ENCODE assay signal across 10 cellular contexts in genomic region chr3:194328080-194328571, GRCh38. TPM values are rescaled to one million over a fixed set of nuclear protein-coding genes. Genes with fewer than 3 reads are reported as not detected.
DNase-seq lines count a peak whose midpoint lies in the region; ATAC-seq and TF ChIP-seq lines count a peak whose summit lies in the region.
"Had no signal": no experiment of that assay in that cellular context is flagged by ENCODE, and none has a peak within 500 bp of the region (broad histone marks: within the 10 kb centered on the region; RNA-seq: fewer than 3 reads in every experiment).

No MANE protein-coding gene starts in this region.

- H3K79me2 ChIP-seq in trophoblast cell (ENCODE audit: control insufficient read depth, insufficient read depth, low read length, poor library complexity) = no peaks in the 10 kb centered on the region

- no peak overlapping the region for H3K18ac ChIP-seq in trophoblast cell (ENCODE audit: low read length)

- POLR2A ChIA-PET in Panc1 (lab: Charles Lee) (interaction anchor here (0.6 kb wide), 3 partner anchors 186 to 269 kb away, joined by 3 to 9 read pairs (median 3); partner anchors contain the start of gene HES1), Caco-2 (lab: Charles Lee) (no interaction called here)

- H3K4me3 Mint-ChIP-seq in Caco-2 (ENCODE audit: unreplicated experiment) = no peak overlapping the region

- H3K4me1 Mint-ChIP-seq in Caco-2 (ENCODE audit: low read depth, unreplicated experiment) = peaks cover 17% of the 10 kb centered on the region

- H2AFZ ChIP-seq in trophoblast cell (ENCODE audit: insufficient read depth, low read length, poor library complexity) = no peak overlapping the region

- peaks cover 5% of the 10 kb centered on the region; the same call in 1 of the 2 replicates for H3K4me1 ChIP-seq in Panc1 (ENCODE audit: control insufficient read depth, insufficient read depth, low read length)
- H3K4me1 ChIP-seq in effector memory CD4-positive, alpha-beta T cell (ENCODE audit: control insufficient read depth, insufficient read depth, low read length, poor library complexity, severe bottlenecking) = peaks cover 8% of the 10 kb centered on the region
- peaks cover 5 to 12% of the 10 kb centered on the region in 2 experiments for H3K4me1 ChIP-seq in trophoblast cell (ENCODE audit: control insufficient read depth in 1 of 2, insufficient read depth in 2 of 2, low read length in 2 of 2)
- H3K4me1 ChIP-seq in Caco-2 = peaks cover 30% of the 10 kb centered on the region
- peaks cover under 1 to 11% (median 3%) of the 10 kb centered on the region in 6 donors for H3K4me1 ChIP-seq in spleen

- H3K23ac ChIP-seq in trophoblast cell (ENCODE audit: low read length) = no peak overlapping the region

- H2AK5ac ChIP-seq in trophoblast cell (ENCODE audit: low read length) = no peak overlapping the region

- in situ Hi-C loops in Panc1 (cut with HindIII; ENCODE audit: low pct_unique_long_range_greater_than_20kb, low sequenced_read_pairs) = no loop called here

- H3K79me1 ChIP-seq in trophoblast cell (ENCODE audit: low read length) = no peaks in the 10 kb centered on the region

- CTCF ChIA-PET in Panc1 (lab: Charles Lee) (interaction anchor here (0.5 kb wide), 1 partner anchor 451 kb away, joined by 16 read pairs; no protein-coding TSS in a partner anchor), Caco-2 (lab: Charles Lee) (no interaction called here)

- DNase-seq in GM06990 (ENCODE audit: extremely low read depth, insufficient read length) (peak; percentile 40), Panc1 (ENCODE audit: low read depth, low spot score) (no peak), trophoblast cell (peak; percentile 90 to 91), NCI-H2196 (lab: John Stamatoyannopoulos, UW; ENCODE audit: unreplicated experiment) (no peak), Caco-2 (no peak), spleen (no peak)
- peak; percentile 18 to 47 (median 27) for DNase-seq in effector memory CD4-positive, alpha-beta T cell
- DNase-seq: NCI-H1694 treated with DMSO at 0.1 percent for 48 hours had no signal

- H3K27ac ChIP-seq in Panc1 (ENCODE audit: low read length) (peak overlapping the region; percentile 3; the same call in 1 of the 2 replicates), trophoblast cell (ENCODE audit: low read depth, low read length) (no peak overlapping the region), spleen (no peak overlapping the region)
- H3K27ac ChIP-seq in effector memory CD4-positive, alpha-beta T cell (ENCODE audit: insufficient read depth, low read length, poor library complexity, severe bottlenecking) = no peak overlapping the region
- H3K27ac ChIP-seq: thoracic aorta had no signal

- H3K9me3 ChIP-seq in Panc1 (ENCODE audit: control insufficient read depth, insufficient read depth, low read depth, low read length) = no peaks in the 10 kb centered on the region
- no peaks in the 10 kb centered on the region for H3K9me3 ChIP-seq in effector memory CD4-positive, alpha-beta T cell (ENCODE audit: control insufficient read depth, low read length)
- peaks cover 22% of the 10 kb centered on the region for H3K9me3 ChIP-seq in trophoblast cell (ENCODE audit: insufficient read depth, low read depth, low read length)
- 0 out of 2 replicates have a peak, but pooled peaks cover 6% of the 10 kb centered on the region for H3K9me3 ChIP-seq in Caco-2
- H3K9me3 ChIP-seq in spleen = no peaks in the 10 kb centered on the region
- H3K9me3 ChIP-seq: thoracic aorta had no signal

- H3K27me3 Mint-ChIP-seq in Caco-2 (ENCODE audit: insufficient read depth, unreplicated experiment) = no peaks in the 10 kb centered on the region

- H2BK120ac ChIP-seq in trophoblast cell (ENCODE audit: insufficient read depth, low read length, poor library complexity) = no peak overlapping the region

- H3K9ac ChIP-seq in trophoblast cell (ENCODE audit: low read length) = no peak overlapping the region

- peaks cover 3% of the 10 kb centered on the region for H3K36me3 Mint-ChIP-seq in Caco-2 (ENCODE audit: insufficient read depth, unreplicated experiment)

- H3K14ac ChIP-seq in trophoblast cell (ENCODE audit: low read length) = no peak overlapping the region

- H3K36me3 ChIP-seq in GM06990 (ENCODE audit: control insufficient read depth, insufficient read depth, low read length) (no peaks in the 10 kb centered on the region), Panc1 (ENCODE audit: control insufficient read depth, insufficient read depth, low read length) (no peaks in the 10 kb centered on the region), trophoblast cell (ENCODE audit: control insufficient read depth in 1 of 2, insufficient read depth in 2 of 2, low read length in 2 of 2) (no peaks in the 10 kb centered on the region), Caco-2 (ENCODE audit: control insufficient read depth, insufficient read depth, low read length) (no peaks in the 10 kb centered on the region), spleen (no peaks in the 10 kb centered on the region)
- H3K36me3 ChIP-seq in effector memory CD4-positive, alpha-beta T cell (ENCODE audit: control insufficient read depth, insufficient read depth, low read length) = no peaks in the 10 kb centered on the region
- H3K36me3 ChIP-seq: thoracic aorta had no signal

- ATAC-seq in Panc1 = peak; percentile 40

- no peaks in the 10 kb centered on the region for H3K9me3 Mint-ChIP-seq in Caco-2 (ENCODE audit: unreplicated experiment)

- H4K8ac ChIP-seq in trophoblast cell (ENCODE audit: low read depth, low read length) = no peak overlapping the region

- H4K91ac ChIP-seq in trophoblast cell (ENCODE audit: low read depth, low read length) = no peak overlapping the region

- no peak overlapping the region for H2BK5ac ChIP-seq in trophoblast cell (ENCODE audit: low read depth, low read length, poor library complexity)

- WGBS in trophoblast cell (ENCODE audit: extremely low coverage, insufficient coverage, insufficient read length) = no CpG with 5 or more reads among the region's 24 CpGs
- 81 to 88% (median 86%) methylated on average over 22 to 24 of the region's 24 CpGs for WGBS in spleen, 5 donors

- H4K12ac ChIP-seq in trophoblast cell (ENCODE audit: low read depth, low read length) = no peak overlapping the region

- TF ChIP-seq CTCF in GM06990 (IDR thresholded peaks at IDR 0.05; ENCODE audit: insufficient read depth, low read length, poor library complexity, severe bottlenecking) = no peak
- TF ChIP-seq CTCF in Panc1 (IDR thresholded peaks at IDR 0.05) = no peak
- TF ChIP-seq CTCF in Caco-2 (IDR thresholded peaks at IDR 0.05; ENCODE audit: insufficient read depth in 1 of 2, low read depth in 1 of 2, low read length in 1 of 2, severe bottlenecking in 1 of 2, unreplicated experiment in 1 of 2) = no peak
- no peak for TF ChIP-seq CTCF in spleen (IDR thresholded peaks at IDR 0.05 in 8 of 11, conservative IDR thresholded peaks at IDR 0.05 in 3 of 11)

- H3K4ac ChIP-seq in trophoblast cell (ENCODE audit: low read depth, low read length) = no peak overlapping the region

- intact Hi-C loops in Panc1 (cut with micrococcal nuclease; ENCODE audit: unreplicated experiment) (no loop called here), Caco-2 (cut with micrococcal nuclease; ENCODE audit: unreplicated experiment) (no loop called here), spleen (cut with DNase I; ENCODE audit: low total_unique reads) (no loop called here)

- H3K4me3 ChIP-seq in GM06990 (replicated peaks; ENCODE audit: low read depth, low read length) (no peak overlapping the region), Panc1 (ENCODE audit: low read depth in 2 of 2, low read length in 2 of 2) (no peak overlapping the region), trophoblast cell (ENCODE audit: low read depth, low read length) (no peak overlapping the region), Caco-2 (ENCODE audit: low read depth, low read length) (no peak overlapping the region), spleen (no peak overlapping the region)
- no peak overlapping the region for H3K4me3 ChIP-seq in effector memory CD4-positive, alpha-beta T cell (ENCODE audit: insufficient read depth, low read depth, low read length, poor library complexity, severe bottlenecking)
- H3K4me3 ChIP-seq: thoracic aorta had no signal

- BruUV-seq in Panc1 (replicated peaks; lab: Mats Ljungman, UMichigan) (no TSS peak), Caco-2 (replicated peaks; lab: Mats Ljungman, UMichigan) (no TSS peak)

- TF ChIP-seq POLR2A in spleen (IDR thresholded peaks at IDR 0.05) = no peak

- no peak overlapping the region for H3K27ac Mint-ChIP-seq in Caco-2 (ENCODE audit: unreplicated experiment)

- H3K4me2 ChIP-seq in trophoblast cell (ENCODE audit: low read length) = no peak overlapping the region

- H3K27me3 ChIP-seq in GM06990 (replicated peaks; ENCODE audit: control insufficient read depth, insufficient read depth, low read length) (no peaks in the 10 kb centered on the region; the same call in 1 of the 2 replicates), Panc1 (ENCODE audit: control insufficient read depth, insufficient read depth, low read length) (no peaks in the 10 kb centered on the region), trophoblast cell (ENCODE audit: insufficient read depth, low read length) (peaks cover 1% of the 10 kb centered on the region), Caco-2 (replicated peaks; ENCODE audit: control insufficient read depth, insufficient read depth, low read length) (no peaks in the 10 kb centered on the region), spleen (replicated peaks in 1 of 7) (peaks cover 0 to 39% (median 15%) of the 10 kb centered on the region in 7 donors)
- peaks cover 5% of the 10 kb centered on the region for H3K27me3 ChIP-seq in effector memory CD4-positive, alpha-beta T cell (replicated peaks; ENCODE audit: control insufficient read depth, insufficient read depth, low read length, poor library complexity, severe bottlenecking)

- H2BK12ac ChIP-seq in trophoblast cell (ENCODE audit: low read length) = no peak overlapping the region

RNA-seq across cellular contexts. Expression of gene CPN2, which starts 23.0 kb away (rescaled TPM):
- total RNA-seq in Panc1 (2021; ENCODE audit: unreplicated experiment) = 0.08 TPM
- not detected for polyA plus RNA-seq in Panc1 (2012; ENCODE audit: insufficient read length)
- 0.01 TPM in 2 replicates for polyA plus RNA-seq in trophoblast cell (2013)
- not detected in 2 replicates for total RNA-seq in Caco-2 (2022)
- 1 to 10 TPM in 1 of 7 donors, under 1 TPM in 6; 0.26 to 4.4 (median 0.47) TPM for total RNA-seq in spleen
- 1 to 10 TPM; 1.0 to 1.7 (median 1.2) TPM for polyA plus RNA-seq in spleen
- total RNA-seq: endothelial cell of umbilical vein, thoracic aorta had no signal
- polyA plus RNA-seq: endothelial cell of umbilical vein had no signal

RNA-seq across cellular contexts. Expression of gene LRRC15, which starts 41.4 kb away (rescaled TPM):
- total RNA-seq in Panc1 (2021; ENCODE audit: unreplicated experiment) (0.28 TPM), Caco-2 (2022) (0.09 and 0.16 TPM in 2 replicates), spleen (1 to 10 TPM in 1 of 7 donors, under 1 TPM in 5, not detected in 1; 0.09 to 1.1 (median 0.40) TPM)
- polyA plus RNA-seq in Panc1 (2012; ENCODE audit: insufficient read length) = 0.11 TPM
- 2.4 and 2.6 TPM in 2 replicates for polyA plus RNA-seq in trophoblast cell (2013)
- polyA plus RNA-seq in spleen = under 1 TPM; 0.24 to 0.54 (median 0.35) TPM
- total RNA-seq: endothelial cell of umbilical vein had no signal
- polyA plus RNA-seq: endothelial cell of umbilical vein had no signal

Comparison
In these comparisons a context has a peak if more than half of its experiments do, and no peak if none do; other contexts are left out.
1. DNase-seq: peak in GM06990 (single experiment), effector memory CD4-positive, alpha-beta T cell (3 of 3) and trophoblast cell (2 of 2); none in Panc1 (single experiment), NCI-H2196 (single experiment), Caco-2 (0 of 2) and spleen (single experiment).